In the genomic region with DNA sequence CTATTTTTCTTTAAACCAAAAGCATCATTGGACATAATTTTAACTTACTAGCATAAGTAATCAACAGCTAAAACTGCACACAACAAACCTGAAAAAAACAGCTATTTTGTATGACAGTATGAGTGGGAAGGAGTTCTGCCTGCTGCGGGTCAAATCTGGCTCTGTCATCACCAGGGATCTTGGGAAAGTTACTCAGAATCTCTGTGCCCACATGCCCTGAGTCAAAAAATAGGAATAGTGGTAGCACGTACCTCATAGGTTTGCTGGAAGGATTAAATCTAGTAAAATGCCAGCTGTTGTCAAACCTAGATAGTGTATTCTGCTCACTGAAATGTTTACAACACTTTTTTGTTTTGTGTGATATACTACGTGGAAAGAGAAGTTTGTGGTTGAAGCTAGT, we compare ENCODE assay signal across 1 cellular context.
TF ChIP-seq lines count a peak whose summit lies in the region.

No MANE protein-coding gene starts in this region.

TF ChIP-seq in endothelial cell of umbilical vein, 7 proteins besides CTCF, POLR2A, EP300 and RAD21:
- TF ChIP-seq GATA2 (IDR thresholded peaks at IDR 0.05; ENCODE audit: insufficient read depth, insufficient read length, low read depth, low read length) (no peak), POLR2AphosphoS5 (IDR thresholded peaks at IDR 0.05; ENCODE audit: insufficient read depth, low read depth, low read length) (no peak), MYC (IDR thresholded peaks at IDR 0.05; ENCODE audit: low read depth, low read length) (no peak), JUN (IDR thresholded peaks at IDR 0.05; ENCODE audit: borderline replicate concordance, insufficient read depth, insufficient read length, low read depth) (no peak), EZH2 (IDR thresholded peaks at IDR 0.05; ENCODE audit: borderline replicate concordance, low read depth, low read length, severe bottlenecking) (no peak), FOS (IDR thresholded peaks at IDR 0.05; ENCODE audit: borderline replicate concordance, insufficient read depth, low read length) (no peak)
- TF ChIP-seq, protein P1, sequence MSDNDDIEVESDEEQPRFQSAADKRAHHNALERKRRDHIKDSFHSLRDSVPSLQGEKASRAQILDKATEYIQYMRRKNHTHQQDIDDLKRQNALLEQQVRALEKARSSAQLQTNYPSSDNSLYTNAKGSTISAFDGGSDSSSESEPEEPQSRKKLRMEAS (IDR thresholded peaks at IDR 0.05; ENCODE audit: insufficient read depth, insufficient read length) = no peak
